In genomic region chr9:128361296-128361980, GRCh38 we compare ENCODE assay signal across 8 cellular contexts. TPM values are rescaled to one million over a fixed set of nuclear protein-coding genes. Genes with fewer than 3 reads are reported as not detected.
DNase-seq lines count a peak whose midpoint lies in the region; TF ChIP-seq lines count a peak whose summit lies in the region.

No MANE protein-coding gene starts in this region.

- peaks cover 43% of the 10 kb centered on the region for H3K4me1 Mint-ChIP-seq in brain

- H3K9ac ChIP-seq in mucosa of rectum (ENCODE audit: low read depth in 1 of 2, low read length in 2 of 2) = peak overlapping the region; percentile 30 to 38

- H3K36me3 Mint-ChIP-seq in brain = no peaks in the 10 kb centered on the region

- H3K4me1 ChIP-seq in mucosa of rectum (ENCODE audit: control insufficient read depth in 2 of 2, insufficient read depth in 2 of 2, low read length in 2 of 2) = peaks cover 5 to 12% of the 10 kb centered on the region in 2 donors

- peak overlapping the region; percentile 64 for H3K27ac ChIP-seq in 22Rv1
- H3K27ac ChIP-seq in mucosa of rectum (ENCODE audit: low read depth in 2 of 2, low read length in 2 of 2) = peak overlapping the region in 1 of 2 donors; percentile 41

- peak overlapping the region; percentile 62 to 94 (median 84) for H3K27ac Mint-ChIP-seq in brain

- TF ChIP-seq CTCF in 22Rv1 (IDR thresholded peaks at IDR 0.05) (no peak), HFF-Myc (IDR thresholded peaks at IDR 0.05; ENCODE audit: low read depth, low read length, missing control alignments) (no peak), brain (conservative IDR thresholded peaks at IDR 0.05) (no peak)

- H3K9me3 ChIP-seq in mucosa of rectum (ENCODE audit: control insufficient read depth in 2 of 2, low read length in 2 of 2) = no peaks in the 10 kb centered on the region

- no peaks in the 10 kb centered on the region for H3K27me3 Mint-ChIP-seq in brain

- H3K4me3 Mint-ChIP-seq in brain = peak overlapping the region in 1 of 5 experiments; percentile 12

- H3K4me3 ChIP-seq in HFF-Myc (replicated peaks; ENCODE audit: low read depth, low read length) = peak overlapping the region; percentile 20
- H3K4me3 ChIP-seq in mucosa of rectum (ENCODE audit: low read length in 2 of 2) = peak overlapping the region; percentile 64 to 79

- no peaks in the 10 kb centered on the region for H3K27me3 ChIP-seq in mucosa of rectum (ENCODE audit: control insufficient read depth in 2 of 2, insufficient read depth in 2 of 2, low read length in 2 of 2)

- no peak for DNase-seq in HFF-Myc (ENCODE audit: extremely low read depth, low read depth)
- DNase-seq in COLO829 (ENCODE audit: low spot score) = no peak
- no peak for DNase-seq in foreskin melanocyte
- no peak for DNase-seq in HUDEP-2 (lab: John Stamatoyannopoulos, UW; ENCODE audit: unreplicated experiment in 76 of 76)
- no peak for DNase-seq in kidney glomerular epithelial cell (lab: John Stamatoyannopoulos, UW)

- no peaks in the 10 kb centered on the region for H3K9me3 Mint-ChIP-seq in brain

- H3K36me3 ChIP-seq in mucosa of rectum (ENCODE audit: control insufficient read depth in 2 of 2, insufficient read depth in 2 of 2, low read length in 2 of 2) = peaks cover 0 to 10% of the 10 kb centered on the region in 2 donors

RNA-seq across cellular contexts. Expression of gene URM1, which starts 9.7 kb away (rescaled TPM):
- polyA plus RNA-seq in brain (ENCODE audit: insufficient read depth, low read depth, low replicate concordance) = 93.0 TPM

RNA-seq across cellular contexts. Expression of gene SLC27A4, which starts 21.1 kb away (rescaled TPM):
- 50.9 TPM for polyA plus RNA-seq in brain (ENCODE audit: insufficient read depth, low read depth, low replicate concordance)

RNA-seq across cellular contexts. Expression of gene COQ4, which starts 38.8 kb away (rescaled TPM):
- polyA plus RNA-seq in brain (ENCODE audit: insufficient read depth, low read depth, low replicate concordance) = 98.1 TPM

RNA-seq across cellular contexts. Expression of gene TRUB2, which starts 39.2 kb away (rescaled TPM):
- 51.8 TPM for polyA plus RNA-seq in brain (ENCODE audit: insufficient read depth, low read depth, low replicate concordance)

RNA-seq across cellular contexts. Expression of gene CERCAM, which starts 59.2 kb away (rescaled TPM):
- polyA plus RNA-seq in brain (ENCODE audit: insufficient read depth, low read depth, low replicate concordance) = 15.9 TPM
